ENCODE assay signal across 8 cellular contexts in the genomic region with DNA sequence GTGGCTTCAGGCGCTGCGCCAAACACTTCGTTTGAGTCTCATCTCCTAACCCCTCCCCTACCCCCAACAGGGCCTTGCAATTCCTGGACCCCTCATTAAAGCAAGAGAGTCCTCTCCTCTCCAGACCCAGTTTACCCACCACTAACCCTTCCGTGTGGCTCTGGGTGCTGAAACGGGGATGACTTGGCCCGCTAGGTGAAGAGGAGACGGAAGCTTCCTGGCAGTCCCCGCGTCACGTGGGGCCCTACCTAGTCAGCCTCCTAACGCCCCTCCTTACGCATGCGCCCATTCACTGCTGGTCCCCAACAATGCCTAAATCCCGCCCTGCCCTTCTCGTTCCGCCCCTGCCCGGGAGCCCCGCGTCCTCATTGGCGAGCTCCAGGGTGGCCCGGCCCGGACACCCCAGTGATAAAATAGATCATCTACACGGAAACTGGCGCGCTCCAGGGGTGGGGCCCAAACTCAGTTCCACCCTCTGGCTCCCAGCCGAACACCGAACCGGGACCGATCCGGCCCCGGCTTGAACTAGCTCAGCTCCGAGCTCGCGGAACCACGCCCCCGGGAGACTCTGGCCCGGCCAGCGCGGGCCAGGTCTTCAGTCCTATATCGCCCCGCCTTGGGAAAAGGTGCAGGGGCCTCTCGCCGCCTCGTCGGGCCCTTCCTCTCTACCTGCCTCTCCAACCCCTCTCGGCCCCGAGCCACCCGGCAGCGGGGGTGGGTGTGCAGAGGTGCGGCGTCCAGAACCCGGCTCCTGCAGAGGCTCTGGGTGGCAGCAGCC. TPM values are rescaled to one million over a fixed set of nuclear protein-coding genes. Genes with fewer than 3 reads are reported as not detected.
A peak's percentile ranks its signal among the peaks of the same experiment; 100 is the strongest.
DNase-seq lines count a peak whose midpoint lies in the region; ATAC-seq and TF ChIP-seq lines count a peak whose summit lies in the region.

A gene with protein sequence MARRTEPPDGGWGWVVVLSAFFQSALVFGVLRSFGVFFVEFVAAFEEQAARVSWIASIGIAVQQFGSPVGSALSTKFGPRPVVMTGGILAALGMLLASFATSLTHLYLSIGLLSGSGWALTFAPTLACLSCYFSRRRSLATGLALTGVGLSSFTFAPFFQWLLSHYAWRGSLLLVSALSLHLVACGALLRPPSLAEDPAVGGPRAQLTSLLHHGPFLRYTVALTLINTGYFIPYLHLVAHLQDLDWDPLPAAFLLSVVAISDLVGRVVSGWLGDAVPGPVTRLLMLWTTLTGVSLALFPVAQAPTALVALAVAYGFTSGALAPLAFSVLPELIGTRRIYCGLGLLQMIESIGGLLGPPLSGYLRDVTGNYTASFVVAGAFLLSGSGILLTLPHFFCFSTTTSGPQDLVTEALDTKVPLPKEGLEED (plus strand): TSS at position 425 of the 778 bp plus-strand sequence. CDS start 368 bp downstream, outside the sequence.

- intact Hi-C loops in left ventricle myocardium inferior (cut with micrococcal nuclease): no loop called here

- peak within 1 kb of the TSS; percentile 92 for H3K4me3 Mint-ChIP-seq in T-helper 17 cell
- peak within 1 kb of the TSS; percentile 95 for H3K4me3 Mint-ChIP-seq in progenitor cell of endocrine pancreas (ENCODE audit: low read depth)

- TF ChIP-seq CTCF in left ventricle myocardium inferior (IDR thresholded peaks at IDR 0.05; ENCODE audit: borderline replicate concordance) (no peak), progenitor cell of endocrine pancreas (IDR thresholded peaks at IDR 0.05; ENCODE audit: unreplicated experiment) (no peak)

- H3K4me1 ChIP-seq in left ventricle myocardium inferior: peaks cover 34% of the 10 kb centered on the region

- no peaks in the 10 kb centered on the region for H3K9me3 Mint-ChIP-seq in progenitor cell of endocrine pancreas (ENCODE audit: low read depth)

- no peaks in the 10 kb centered on the region for H3K36me3 ChIP-seq in left ventricle myocardium inferior

- peak within 1 kb of the TSS; percentile 72 for H3K4me3 ChIP-seq in left ventricle myocardium inferior

- H3K27me3 ChIP-seq in left ventricle myocardium inferior (ENCODE audit: low read depth): no peaks in the 10 kb centered on the region

- H3K36me3 Mint-ChIP-seq in T-helper 17 cell (ENCODE audit: low read depth) (no peaks in the 10 kb centered on the region), progenitor cell of endocrine pancreas (ENCODE audit: insufficient read depth) (no peaks in the 10 kb centered on the region)

- H3K9me3 ChIP-seq in T-helper 17 cell (ENCODE audit: control insufficient read depth, low read length, poor library complexity, severe bottlenecking) (no peaks in the 10 kb centered on the region), left ventricle myocardium inferior (replicated peaks) (no peaks in the 10 kb centered on the region)

- H3K4me1 Mint-ChIP-seq in T-helper 17 cell (peaks cover 44% of the 10 kb centered on the region), progenitor cell of endocrine pancreas (ENCODE audit: low read depth) (peaks cover 16% of the 10 kb centered on the region)

- H3K27ac Mint-ChIP-seq in T-helper 17 cell: peak within 1 kb of the TSS; percentile 98
- peak within 1 kb of the TSS; percentile 94 for H3K27ac Mint-ChIP-seq in progenitor cell of endocrine pancreas

- H3K27ac ChIP-seq in angular gyrus (ENCODE audit: low read depth, low read length): peak within 1 kb of the TSS; percentile 91
- H3K27ac ChIP-seq in left ventricle myocardium inferior (replicated peaks): peak within 1 kb of the TSS; percentile 92

- ATAC-seq in GM18499 (IDR thresholded peaks at IDR 0.05; ENCODE audit: insufficient read depth, unreplicated experiment) (peak; percentile 62), HG02885 (IDR thresholded peaks at IDR 0.05; ENCODE audit: poor library complexity, unreplicated experiment) (peak; percentile 95), T-helper 17 cell (peak; percentile 93)

- DNase-seq in NCI-H1694 (lab: John Stamatoyannopoulos, UW) (peak; percentile 98), T-helper 17 cell (peak; percentile 94 to 99 (median 97)), left ventricle myocardium inferior (peak; percentile 94), progenitor cell of endocrine pancreas (ENCODE audit: low spot score, unreplicated experiment) (peak; percentile 84), ureter (ENCODE audit: low spot score) (peak; percentile 98)

- H3K27me3 Mint-ChIP-seq in T-helper 17 cell: no peaks in the 10 kb centered on the region
- peaks cover 5% of the 10 kb centered on the region for H3K27me3 Mint-ChIP-seq in progenitor cell of endocrine pancreas

RNA-seq across cellular contexts. Expression of the gene that starts here (rescaled TPM):
- total RNA-seq in T-helper 17 cell (1 to 10 TPM; 3.3 to 4.6 TPM), left ventricle myocardium inferior (1.4 TPM), progenitor cell of endocrine pancreas (19.6 and 20.3 TPM in 2 replicates), ureter (6.7 TPM)

Comparison
In these comparisons a context has a peak if more than half of its experiments do, and no peak if none do; other contexts are left out.
1. Peak in every context shown above with its lines: DNase-seq, ATAC-seq, H3K4me3 ChIP-seq and H3K27ac ChIP-seq.